ENCODE assay signal across 30 cellular contexts in genomic region chr1:26376050-26376449, GRCh38. TPM values are rescaled to one million over a fixed set of nuclear protein-coding genes. Genes with fewer than 3 reads are reported as not detected.
"Had no signal": no experiment of that assay in that cellular context is flagged by ENCODE, and none has a peak within 500 bp of the region (broad histone marks: within the 10 kb centered on the region; RNA-seq: fewer than 3 reads in every experiment).

No MANE protein-coding gene starts in this region.

- H3K4me3 ChIP-seq: ascending aorta, lung, sigmoid colon, smooth muscle cell, thoracic aorta, vagina had no signal

- H3K27me3 ChIP-seq: ascending aorta, brain microvascular endothelial cell, foreskin keratinocyte, vagina had no signal

- H3K36me3 Mint-ChIP-seq: stimulated activated naive B cell treated with anti-CD40 and anti-IgM and Interleukin-4, amounts not matched to agents 10 μg/mL and 1 μg/mL and 100 μg/mL, for 72 hours; type B pancreatic cell had no signal

- H3K4me3 Mint-ChIP-seq: dendritic cell treated with granulocyte-macrophage colony-stimulating factor and Interleukin-4, amounts not matched to agents 40 ng/mL and 50 ng/mL, for 4 days; stimulated activated naive B cell treated with anti-CD40 and anti-IgM and Interleukin-4, amounts not matched to agents 10 μg/mL and 1 μg/mL and 100 μg/mL, for 72 hours; type B pancreatic cell had no signal

- H3K9me3 ChIP-seq: ascending aorta, thoracic aorta, vagina had no signal

- H3K27ac ChIP-seq: ascending aorta, brain microvascular endothelial cell, foreskin keratinocyte, sigmoid colon, thoracic aorta, vagina, VCaP had no signal

- ATAC-seq: activated CD4-positive, CD25-positive, alpha-beta regulatory T cell treated with anti-CD3 and anti-CD28 coated beads, Interleukin-2, amount 50 U/mL, for 24 hours; foreskin keratinocyte; left lobe of liver; naive thymus-derived CD4-positive, alpha-beta T cell; stimulated activated naive B cell treated with anti-CD40 and anti-IgM and Interleukin-4, amounts not matched to agents 10 μg/mL and 1 μg/mL and 100 μg/mL, for 72 hours had no signal

- DNase-seq: activated CD4-positive, alpha-beta T cell treated with anti-CD3 and anti-CD28 coated beads, Interleukin-2, amount 10 ng/mL, durations not matched to agents 24 days and 14 days; activated gamma-delta T cell treated with Interleukin-2 at 50 U/mL for 16 hours; activated T-cell treated with anti-CD3 and anti-CD28 coated beads for 4 hours; brain microvascular endothelial cell; caudate nucleus; effector CD4-positive, alpha-beta T cell; foreskin keratinocyte; naive thymus-derived CD4-positive, alpha-beta T cell; retina; sigmoid colon; stimulated activated CD4-positive, alpha-beta T cell treated with anti-CD3 and anti-CD28 coated beads, Interleukin-15, amount 100 ng/mL, for 24 hours; stimulated activated CD8-positive, alpha-beta memory T cell treated with anti-CD3 and anti-CD28 coated beads, Interleukin-4, amount 100 ng/mL, for 48 hours; stimulated activated naive B cell treated with anti-CD40 and anti-IgM and Interleukin-4, amounts not matched to agents 10 μg/mL and 1 μg/mL and 100 μg/mL, for 72 hours had no signal

- H3K27me3 Mint-ChIP-seq: activated CD4-positive, alpha-beta T cell treated with anti-CD3 and anti-CD28 coated beads, Interleukin-2, amount 10 ng/mL, durations not matched to agents 24 days and 14 days; naive thymus-derived CD4-positive, alpha-beta T cell had no signal

- H3K36me3 ChIP-seq: ascending aorta, brain microvascular endothelial cell, sigmoid colon, thoracic aorta, vagina had no signal

- H3K9me3 Mint-ChIP-seq: dendritic cell treated with granulocyte-macrophage colony-stimulating factor and Interleukin-4, amounts not matched to agents 40 ng/mL and 50 ng/mL, for 4 days; stimulated activated naive B cell treated with anti-CD40 and anti-IgM and Interleukin-4, amounts not matched to agents 10 μg/mL and 1 μg/mL and 100 μg/mL, for 72 hours had no signal

- H3K27ac Mint-ChIP-seq: dendritic cell treated with granulocyte-macrophage colony-stimulating factor and Interleukin-4, amounts not matched to agents 40 ng/mL and 50 ng/mL, for 4 days; progenitor cell of endocrine pancreas; stimulated activated naive B cell treated with anti-CD40 and anti-IgM and Interleukin-4, amounts not matched to agents 10 μg/mL and 1 μg/mL and 100 μg/mL, for 72 hours; type B pancreatic cell had no signal

- H3K4me1 ChIP-seq: ascending aorta had no signal

RNA-seq across cellular contexts. Expression of gene ZNF683, which starts 3.5 kb away (rescaled TPM):
- total RNA-seq: activated CD4-positive, alpha-beta T cell treated with anti-CD3 and anti-CD28 coated beads, Interleukin-2, amount 10 ng/mL, durations not matched to agents 24 days and 14 days; ascending aorta; foreskin keratinocyte; glomerular endothelial cell; kidney epithelial cell; left lobe of liver; osteocyte; progenitor cell of endocrine pancreas; sigmoid colon; smooth muscle cell; thoracic aorta; vagina had no signal
- polyA plus RNA-seq: foreskin keratinocyte; naive thymus-derived CD4-positive, alpha-beta T cell; smooth muscle cell had no signal

RNA-seq across cellular contexts. Expression of gene CRYBG2, which starts 22.1 kb away (rescaled TPM):
- total RNA-seq: ascending aorta, glomerular endothelial cell, osteocyte, thoracic aorta had no signal

RNA-seq across cellular contexts. Expression of gene LIN28A, which starts 34.6 kb away (rescaled TPM):
- total RNA-seq: activated CD4-positive, alpha-beta T cell treated with anti-CD3 and anti-CD28 coated beads, Interleukin-2, amount 10 ng/mL, durations not matched to agents 24 days and 14 days; ascending aorta; foreskin keratinocyte; kidney epithelial cell; naive thymus-derived CD4-positive, alpha-beta T cell; osteocyte; sigmoid colon; smooth muscle cell; T-helper 2 cell treated with Interferon-gamma antibody and Interleukin-4, amounts not matched to agents 100 ng/mL and 5 ng/mL, for 36 hours; thoracic aorta; vagina had no signal
- polyA plus RNA-seq: adipose tissue; esophagus; foreskin keratinocyte; lung; naive thymus-derived CD4-positive, alpha-beta T cell; sigmoid colon had no signal

RNA-seq across cellular contexts. Expression of gene CD52, which starts 58.3 kb away (rescaled TPM):
- total RNA-seq: ascending aorta, glomerular endothelial cell, kidney epithelial cell, osteocyte, smooth muscle cell had no signal
